Comparison of ENCODE assay signal across 25 cellular contexts in the genomic region with DNA sequence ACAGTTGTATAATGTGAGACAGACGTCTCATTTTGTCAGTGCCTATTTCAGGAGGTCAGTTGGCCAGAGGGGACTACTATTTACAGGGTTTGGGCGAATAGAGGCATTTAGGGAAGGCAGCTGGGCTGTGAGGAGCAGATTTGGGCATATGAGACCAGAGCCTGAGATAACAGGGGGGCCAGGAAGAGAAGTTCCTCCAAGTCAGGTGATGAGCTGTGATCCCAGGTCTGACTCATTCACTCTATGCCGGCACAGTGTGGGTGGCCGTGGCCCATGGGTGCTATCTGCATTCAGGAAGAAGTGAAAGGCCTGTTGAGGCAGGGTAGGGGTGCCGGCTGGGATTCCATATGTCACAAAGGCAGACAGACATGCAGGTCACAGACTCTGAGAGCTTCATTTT.
A peak's percentile ranks its signal among the peaks of the same experiment; 100 is the strongest.
DNase-seq lines count a peak whose midpoint lies in the region; ATAC-seq lines count a peak whose summit lies in the region.
"Had no signal": no experiment of that assay in that cellular context is flagged by ENCODE, and none has a peak within 500 bp of the region (broad histone marks: within the 10 kb centered on the region; RNA-seq: fewer than 3 reads in every experiment).

No MANE protein-coding gene starts in this region.

- ATAC-seq in left ventricle myocardium superior, result peak; percentile 39
- peak; percentile 54 for ATAC-seq in stimulated activated effector memory CD8-positive, alpha-beta T cell treated with anti-CD3 and anti-CD28 coated beads, Interleukin-12 subunit alpha, Interleukin-12 subunit beta, amount 100 ng/mL, for 72 hours
- no peak for ATAC-seq in HG03045 (IDR thresholded peaks at IDR 0.05; ENCODE audit: unreplicated experiment)
- ATAC-seq: activated naive CD8-positive, alpha-beta T cell treated with anti-CD3 and anti-CD28 coated beads, Interleukin-2, amount 50 U/mL, for 24 hours; body of pancreas; left colon; natural killer cell had no signal

- DNase-seq in left ventricle myocardium superior (no peak), cardiac septum (ENCODE audit: low spot score) (no peak), MG63 (peak; percentile 68), caudate nucleus (lab: John Stamatoyannopoulos, UW) (peak in 37 of 61 donors; percentile 1 to 84 (median 35)), NCI-H128 (lab: John Stamatoyannopoulos, UW; ENCODE audit: unreplicated experiment) (no peak), RPMI8226 (no peak)
- DNase-seq in stimulated activated effector memory CD8-positive, alpha-beta T cell treated with anti-CD3 and anti-CD28 coated beads, Interleukin-12 subunit alpha, Interleukin-12 subunit beta, amount 100 ng/mL, for 72 hours (ENCODE audit: low spot score in 2 of 2), result no peak
- DNase-seq: activated CD4-positive, alpha-beta T cell treated with anti-CD3 and anti-CD28 coated beads, Interleukin-2, amount 10 ng/mL, durations not matched to agents 24 days and 14 days; activated CD8-positive, alpha-beta memory T cell treated with anti-CD3 and anti-CD28 coated beads, Interleukin-2, amount 50 U/mL, for 48 hours; activated effector memory CD4-positive, alpha-beta T cell treated with Interleukin-2 at 50 U/mL for 16 hours; activated naive CD8-positive, alpha-beta T cell treated with anti-CD3 and anti-CD28 coated beads, Interleukin-2, amount 50 U/mL, for 24 hours; body of pancreas; C1 segment of cervical spinal cord; colonic mucosa; endodermal cell; KG1; left colon; MV-4-11; natural killer cell; NCI-H187 treated with DMSO at 0.1 percent for 48 hours; NCI-H345; substantia nigra; T-helper 2 cell had no signal

- no peak overlapping the region for H3K4me3 ChIP-seq in MG63
- H3K4me3 ChIP-seq: body of pancreas, colonic mucosa, HAP-1 had no signal

- H3K27me3 ChIP-seq in MG63, result no peaks in the 10 kb centered on the region
- H3K27me3 ChIP-seq: body of pancreas, colonic mucosa had no signal

- no peaks in the 10 kb centered on the region for H3K36me3 ChIP-seq in MG63
- H3K36me3 ChIP-seq: colonic mucosa, HAP-1 had no signal

- H3K27ac Mint-ChIP-seq in stimulated activated effector memory CD8-positive, alpha-beta T cell treated with anti-CD3 and anti-CD28 coated beads, Interleukin-12 subunit alpha, Interleukin-12 subunit beta, amount 100 ng/mL, for 72 hours, result no peak overlapping the region
- H3K27ac Mint-ChIP-seq: activated CD4-positive, alpha-beta T cell treated with anti-CD3 and anti-CD28 coated beads, Interleukin-2, amount 10 ng/mL, durations not matched to agents 24 days and 14 days; activated naive CD8-positive, alpha-beta T cell treated with anti-CD3 and anti-CD28 coated beads, Interleukin-2, amount 50 U/mL, for 24 hours; endodermal cell; natural killer cell had no signal

- H3K9me3 Mint-ChIP-seq in stimulated activated effector memory CD8-positive, alpha-beta T cell treated with anti-CD3 and anti-CD28 coated beads, Interleukin-12 subunit alpha, Interleukin-12 subunit beta, amount 100 ng/mL, for 72 hours, result no peaks in the 10 kb centered on the region
- H3K9me3 Mint-ChIP-seq: activated CD4-positive, alpha-beta T cell treated with anti-CD3 and anti-CD28 coated beads, Interleukin-2, amount 10 ng/mL, durations not matched to agents 24 days and 14 days; activated naive CD8-positive, alpha-beta T cell treated with anti-CD3 and anti-CD28 coated beads, Interleukin-2, amount 50 U/mL, for 24 hours; natural killer cell had no signal

- no peaks in the 10 kb centered on the region for H3K4me1 Mint-ChIP-seq in stimulated activated effector memory CD8-positive, alpha-beta T cell treated with anti-CD3 and anti-CD28 coated beads, Interleukin-12 subunit alpha, Interleukin-12 subunit beta, amount 100 ng/mL, for 72 hours
- H3K4me1 Mint-ChIP-seq: activated CD4-positive, alpha-beta T cell treated with anti-CD3 and anti-CD28 coated beads, Interleukin-2, amount 10 ng/mL, durations not matched to agents 24 days and 14 days; activated naive CD8-positive, alpha-beta T cell treated with anti-CD3 and anti-CD28 coated beads, Interleukin-2, amount 50 U/mL, for 24 hours had no signal

- H3K9me3 ChIP-seq in MG63, result 0 out of 2 replicates have a peak, but pooled peaks cover 2% of the 10 kb centered on the region
- H3K9me3 ChIP-seq: body of pancreas, colonic mucosa, HAP-1 had no signal

- H3K27ac ChIP-seq in caudate nucleus (ENCODE audit: low read depth, low read length), result peak overlapping the region; percentile 59
- H3K27ac ChIP-seq: body of pancreas, colonic mucosa had no signal

- intact Hi-C loops in left ventricle myocardium superior (cut with micrococcal nuclease) (no loop called here), cardiac septum (cut with DNase I) (no loop called here)

- H3K36me3 Mint-ChIP-seq in stimulated activated effector memory CD8-positive, alpha-beta T cell treated with anti-CD3 and anti-CD28 coated beads, Interleukin-12 subunit alpha, Interleukin-12 subunit beta, amount 100 ng/mL, for 72 hours, result no peaks in the 10 kb centered on the region
- H3K36me3 Mint-ChIP-seq: natural killer cell had no signal

- no peak overlapping the region for H3K4me3 Mint-ChIP-seq in stimulated activated effector memory CD8-positive, alpha-beta T cell treated with anti-CD3 and anti-CD28 coated beads, Interleukin-12 subunit alpha, Interleukin-12 subunit beta, amount 100 ng/mL, for 72 hours
- H3K4me3 Mint-ChIP-seq: activated CD4-positive, alpha-beta T cell treated with anti-CD3 and anti-CD28 coated beads, Interleukin-2, amount 10 ng/mL, durations not matched to agents 24 days and 14 days; activated naive CD8-positive, alpha-beta T cell treated with anti-CD3 and anti-CD28 coated beads, Interleukin-2, amount 50 U/mL, for 24 hours; endodermal cell; natural killer cell had no signal

Comparison
In these comparisons a context has a peak if more than half of its experiments do, and no peak if none do; other contexts are left out.
1. DNase-seq: peak in MG63 (single experiment) and caudate nucleus (37 of 61); none in left ventricle myocardium superior (single experiment), cardiac septum (single experiment), stimulated activated effector memory CD8-positive, alpha-beta T cell treated with anti-CD3 and anti-CD28 coated beads, Interleukin-12 subunit alpha, Interleukin-12 subunit beta, amount 100 ng/mL, for 72 hours (0 of 2), NCI-H128 (single experiment) and RPMI8226 (single experiment).